Comparison of ENCODE assay signal across 24 cellular contexts in the genomic region with DNA sequence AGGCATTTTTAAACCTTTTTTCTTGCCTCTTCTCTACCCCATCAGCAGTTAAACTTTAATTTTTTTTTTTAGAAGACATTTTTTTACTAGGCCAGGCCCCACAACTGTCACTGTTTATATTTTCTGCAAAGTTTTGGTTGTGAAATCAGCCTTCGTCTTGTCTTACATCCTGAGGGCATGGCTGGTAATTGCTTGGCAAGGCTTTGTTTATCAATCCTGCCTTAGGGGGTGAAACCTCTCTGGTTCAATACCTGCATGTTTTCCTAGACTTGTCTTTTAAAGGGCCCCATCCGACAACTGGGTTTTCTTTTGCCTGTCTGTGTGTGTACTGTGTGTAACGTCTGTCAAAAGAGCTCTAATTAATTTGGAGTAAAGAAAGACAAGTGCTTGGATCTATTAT.
"Had no signal": no experiment of that assay in that cellular context is flagged by ENCODE, and none has a peak within 500 bp of the region (broad histone marks: within the 10 kb centered on the region; RNA-seq: fewer than 3 reads in every experiment).

No MANE protein-coding gene starts in this region.

- DNase-seq: naive thymus-derived CD8-positive, alpha-beta T cell; nephron progenitor cell; nucleus accumbens; pancreas; right cardiac atrium; right lobe of liver; sigmoid colon; small intestine; stimulated activated CD4-positive, alpha-beta T cell treated with anti-CD3 and anti-CD28 coated beads, Interleukin-15, amount 100 ng/mL, for 24 hours; stimulated activated CD4-positive, alpha-beta T cell treated with anti-CD3 and anti-CD28 coated beads, Interleukin-2, amount 100 ng/mL, for 24 hours; stimulated activated CD4-positive, alpha-beta T cell treated with anti-CD3 and anti-CD28 coated beads, Interleukin-2, amount 100 ng/mL, for 48 hours; stimulated activated CD4-positive, alpha-beta T cell treated with anti-CD3 and anti-CD28 coated beads, Interleukin-4, amount 100 ng/mL, for 24 hours; stimulated activated naive CD4-positive, alpha-beta T cell; stimulated activated naive CD8-positive, alpha-beta T cell treated with anti-CD3 and anti-CD28 coated beads, Interleukin-15, amount 100 ng/mL, for 72 hours; stimulated activated naive CD8-positive, alpha-beta T cell treated with anti-CD3 and anti-CD28 coated beads, Interleukin-15, Interleukin-2, amounts not matched to agents 100 U/mL and 50 U/mL, for 24 hours; substantia nigra; testis; tibial artery; transverse colon; upper lobe of right lung; uterus had no signal

- H3K27ac ChIP-seq: neutrophil, pancreas, prostate gland, right lobe of liver, sigmoid colon, suprapubic skin, testis, tibial artery, transverse colon, upper lobe of right lung, uterus had no signal
